Comparison of ENCODE assay signal across 20 cellular contexts in the genomic region with DNA sequence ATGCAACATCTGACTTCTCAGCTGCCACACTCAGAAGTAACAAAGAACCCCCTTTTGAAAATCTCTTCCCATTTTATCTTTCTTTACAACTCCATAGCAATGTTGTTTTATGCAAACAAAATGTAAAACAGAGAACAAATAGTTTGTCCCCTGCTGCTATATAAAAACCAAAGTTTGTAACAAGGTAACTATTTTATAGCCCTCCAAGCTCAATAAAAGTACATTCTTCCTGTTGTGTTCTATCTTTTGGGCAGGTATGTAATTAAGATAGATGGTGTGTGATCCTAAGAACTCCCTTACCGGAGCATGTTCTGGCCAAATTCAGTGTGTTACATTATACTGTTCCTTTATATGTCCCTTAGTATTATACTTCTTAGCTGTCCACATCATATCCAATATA. TPM values are rescaled to one million over a fixed set of nuclear protein-coding genes. Genes with fewer than 3 reads are reported as not detected.
DNase-seq lines count a peak whose midpoint lies in the region; ATAC-seq and TF ChIP-seq lines count a peak whose summit lies in the region.
"Had no signal": no experiment of that assay in that cellular context is flagged by ENCODE, and none has a peak within 500 bp of the region (broad histone marks: within the 10 kb centered on the region; RNA-seq: fewer than 3 reads in every experiment).

No MANE protein-coding gene starts in this region.

- intact Hi-C loops in cardiac septum (cut with DNase I), result no loop called here

- POLR2A ChIA-PET in WTC11 (lab: Charles Lee), result interaction anchor here (1.3 kb wide), 2 partner anchors 13 to 145 kb away, joined by 3 read pairs; a partner anchor contains a TSS

- H4K5ac ChIP-seq in mesendoderm (ENCODE audit: low read length), result no peak overlapping the region

- H3K9me3 Mint-ChIP-seq in WTC11, result no peaks in the 10 kb centered on the region
- H3K9me3 Mint-ChIP-seq: CD4-positive, alpha-beta T cell; CD8-positive, alpha-beta memory T cell had no signal

- H3K56ac ChIP-seq in mesendoderm (ENCODE audit: low read length), result no peak overlapping the region

- H3K18ac ChIP-seq in mesendoderm (ENCODE audit: low read length), result no peak overlapping the region

- H3K4me2 ChIP-seq in mesendoderm (ENCODE audit: low read length), result no peak overlapping the region

- peak overlapping the region; percentile 81 for H3K27ac Mint-ChIP-seq in WTC11
- H3K27ac Mint-ChIP-seq: CD14-positive monocyte; CD4-positive, alpha-beta T cell; CD8-positive, alpha-beta memory T cell had no signal

- no peaks in the 10 kb centered on the region for H3K79me1 ChIP-seq in mesendoderm (ENCODE audit: low read length)

- H3K36me3 Mint-ChIP-seq in WTC11, result no peaks in the 10 kb centered on the region
- H3K36me3 Mint-ChIP-seq: CD14-positive monocyte; CD8-positive, alpha-beta memory T cell had no signal

- H3K23ac ChIP-seq in mesendoderm (ENCODE audit: low read length), result no peak overlapping the region

- H3K4me1 Mint-ChIP-seq in WTC11, result peaks cover 26% of the 10 kb centered on the region
- H3K4me1 Mint-ChIP-seq: CD8-positive, alpha-beta memory T cell had no signal

- no peak overlapping the region for H3K4ac ChIP-seq in mesendoderm (ENCODE audit: low read depth, low read length)

- H2BK15ac ChIP-seq in mesendoderm (replicated peaks; ENCODE audit: low read depth), result peak overlapping the region; percentile 23

- no peaks in the 10 kb centered on the region for H3K79me2 ChIP-seq in mesendoderm (ENCODE audit: control insufficient read depth, insufficient read depth, low read length)

- no peak for TF ChIP-seq CTCF in WTC11 (IDR thresholded peaks at IDR 0.05)

- peak; percentile 9; the same call in 1 of the 2 replicates for ATAC-seq in WTC11
- ATAC-seq: GM12878, HCT116 had no signal

- no peak overlapping the region for H3K9ac ChIP-seq in mesendoderm (ENCODE audit: low read length)

- no peak overlapping the region for H2BK120ac ChIP-seq in mesendoderm (ENCODE audit: low read depth, low read length)

- CTCF ChIA-PET in WTC11 (lab: Charles Lee), result interaction anchor here (0.9 to 5.1 kb wide), 18 partner anchors 8 to 184 kb away, joined by 3 to 32 read pairs (median 6); a partner anchor contains a TSS

- H3K4me3 Mint-ChIP-seq in WTC11, result peak overlapping the region; percentile 24
- H3K4me3 Mint-ChIP-seq: CD4-positive, alpha-beta T cell; CD8-positive, alpha-beta memory T cell; H9 had no signal

- H2BK5ac ChIP-seq in mesendoderm (ENCODE audit: low read length), result no peak overlapping the region

- peaks cover 2% of the 10 kb centered on the region for H3K4me1 ChIP-seq in mesendoderm (ENCODE audit: control insufficient read depth, low read depth, low read length)
- H3K4me1 ChIP-seq: BE2C had no signal

- H2AK5ac ChIP-seq in mesendoderm (ENCODE audit: low read length), result no peak overlapping the region

- H4K8ac ChIP-seq in mesendoderm (ENCODE audit: low read depth, low read length), result no peak overlapping the region

- peak; percentile 56 to 68 for DNase-seq in NCI-H526 (lab: John Stamatoyannopoulos, UW)
- no peak for DNase-seq in WTC11 (ENCODE audit: low spot score)
- DNase-seq in mesendoderm, result no peak
- DNase-seq in putamen (ENCODE audit: low spot score), result no peak
- no peak for DNase-seq in cardiac septum (ENCODE audit: low spot score)
- DNase-seq in A172 (ENCODE audit: low spot score), result no peak
- no peak for DNase-seq in SHP77 (lab: John Stamatoyannopoulos, UW)
- DNase-seq: AML-193; BE2C; CD4-positive, alpha-beta T cell; CD8-positive, alpha-beta memory T cell; DMS 273 treated with DMSO at 0.1 percent for 48 hours; DMS79; EL; GDM1 had no signal

- H3K27me3 Mint-ChIP-seq in WTC11 (ENCODE audit: low read depth), result no peaks in the 10 kb centered on the region; the same call in 1 of the 2 replicates
- H3K27me3 Mint-ChIP-seq: CD4-positive, alpha-beta T cell had no signal

- WGBS in mesendoderm (ENCODE audit: extremely low coverage, insufficient coverage, low lambda C conversion rate), result no CpG with 5 or more reads among the region's 1 CpG

- no peaks in the 10 kb centered on the region for H3K27me3 ChIP-seq in mesendoderm (ENCODE audit: insufficient read depth, low read length, poor library complexity)
- H3K27me3 ChIP-seq: BE2C; BLaER1 treated with 17β-estradiol and CSF1 and Interleukin-3, amounts not matched to agents 10 nM and 100 nM had no signal

- no peak overlapping the region for H3K4me3 ChIP-seq in mesendoderm (ENCODE audit: low read length)
- H3K4me3 ChIP-seq: BLaER1 treated with 17β-estradiol and CSF1 and Interleukin-3, amounts not matched to agents 10 nM and 100 nM; GM12878 had no signal

- no peaks in the 10 kb centered on the region for H3K36me3 ChIP-seq in mesendoderm (ENCODE audit: control insufficient read depth, insufficient read depth, low read length)
- H3K36me3 ChIP-seq: BE2C; BLaER1 treated with 17β-estradiol and CSF1 and Interleukin-3, amounts not matched to agents 10 nM and 100 nM had no signal

- no peak overlapping the region for H3K27ac ChIP-seq in mesendoderm (ENCODE audit: low read depth, low read length)

TF ChIP-seq in WTC11, 78 proteins besides CTCF, POLR2A, EP300 and RAD21 (continues in another document):
- TF ChIP-seq, protein P1, sequence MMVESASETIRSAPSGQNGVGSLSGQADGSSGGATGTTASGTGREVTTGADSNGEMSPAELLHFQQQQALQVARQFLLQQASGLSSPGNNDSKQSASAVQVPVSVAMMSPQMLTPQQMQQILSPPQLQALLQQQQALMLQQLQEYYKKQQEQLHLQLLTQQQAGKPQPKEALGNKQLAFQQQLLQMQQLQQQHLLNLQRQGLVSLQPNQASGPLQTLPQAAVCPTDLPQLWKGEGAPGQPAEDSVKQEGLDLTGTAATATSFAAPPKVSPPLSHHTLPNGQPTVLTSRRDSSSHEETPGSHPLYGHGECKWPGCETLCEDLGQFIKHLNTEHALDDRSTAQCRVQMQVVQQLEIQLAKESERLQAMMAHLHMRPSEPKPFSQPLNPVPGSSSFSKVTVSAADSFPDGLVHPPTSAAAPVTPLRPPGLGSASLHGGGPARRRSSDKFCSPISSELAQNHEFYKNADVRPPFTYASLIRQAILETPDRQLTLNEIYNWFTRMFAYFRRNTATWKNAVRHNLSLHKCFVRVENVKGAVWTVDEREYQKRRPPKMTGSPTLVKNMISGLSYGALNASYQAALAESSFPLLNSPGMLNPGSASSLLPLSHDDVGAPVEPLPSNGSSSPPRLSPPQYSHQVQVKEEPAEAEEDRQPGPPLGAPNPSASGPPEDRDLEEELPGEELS (CRISPR knock-in tag; IDR thresholded peaks at IDR 0.05), result no peak
- TF ChIP-seq, protein P2, sequence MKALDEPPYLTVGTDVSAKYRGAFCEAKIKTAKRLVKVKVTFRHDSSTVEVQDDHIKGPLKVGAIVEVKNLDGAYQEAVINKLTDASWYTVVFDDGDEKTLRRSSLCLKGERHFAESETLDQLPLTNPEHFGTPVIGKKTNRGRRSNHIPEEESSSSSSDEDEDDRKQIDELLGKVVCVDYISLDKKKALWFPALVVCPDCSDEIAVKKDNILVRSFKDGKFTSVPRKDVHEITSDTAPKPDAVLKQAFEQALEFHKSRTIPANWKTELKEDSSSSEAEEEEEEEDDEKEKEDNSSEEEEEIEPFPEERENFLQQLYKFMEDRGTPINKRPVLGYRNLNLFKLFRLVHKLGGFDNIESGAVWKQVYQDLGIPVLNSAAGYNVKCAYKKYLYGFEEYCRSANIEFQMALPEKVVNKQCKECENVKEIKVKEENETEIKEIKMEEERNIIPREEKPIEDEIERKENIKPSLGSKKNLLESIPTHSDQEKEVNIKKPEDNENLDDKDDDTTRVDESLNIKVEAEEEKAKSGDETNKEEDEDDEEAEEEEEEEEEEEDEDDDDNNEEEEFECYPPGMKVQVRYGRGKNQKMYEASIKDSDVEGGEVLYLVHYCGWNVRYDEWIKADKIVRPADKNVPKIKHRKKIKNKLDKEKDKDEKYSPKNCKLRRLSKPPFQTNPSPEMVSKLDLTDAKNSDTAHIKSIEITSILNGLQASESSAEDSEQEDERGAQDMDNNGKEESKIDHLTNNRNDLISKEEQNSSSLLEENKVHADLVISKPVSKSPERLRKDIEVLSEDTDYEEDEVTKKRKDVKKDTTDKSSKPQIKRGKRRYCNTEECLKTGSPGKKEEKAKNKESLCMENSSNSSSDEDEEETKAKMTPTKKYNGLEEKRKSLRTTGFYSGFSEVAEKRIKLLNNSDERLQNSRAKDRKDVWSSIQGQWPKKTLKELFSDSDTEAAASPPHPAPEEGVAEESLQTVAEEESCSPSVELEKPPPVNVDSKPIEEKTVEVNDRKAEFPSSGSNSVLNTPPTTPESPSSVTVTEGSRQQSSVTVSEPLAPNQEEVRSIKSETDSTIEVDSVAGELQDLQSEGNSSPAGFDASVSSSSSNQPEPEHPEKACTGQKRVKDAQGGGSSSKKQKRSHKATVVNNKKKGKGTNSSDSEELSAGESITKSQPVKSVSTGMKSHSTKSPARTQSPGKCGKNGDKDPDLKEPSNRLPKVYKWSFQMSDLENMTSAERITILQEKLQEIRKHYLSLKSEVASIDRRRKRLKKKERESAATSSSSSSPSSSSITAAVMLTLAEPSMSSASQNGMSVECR (CRISPR knock-in tag; IDR thresholded peaks at IDR 0.05; ENCODE audit: borderline replicate concordance), result no peak
- TF ChIP-seq, protein P3, sequence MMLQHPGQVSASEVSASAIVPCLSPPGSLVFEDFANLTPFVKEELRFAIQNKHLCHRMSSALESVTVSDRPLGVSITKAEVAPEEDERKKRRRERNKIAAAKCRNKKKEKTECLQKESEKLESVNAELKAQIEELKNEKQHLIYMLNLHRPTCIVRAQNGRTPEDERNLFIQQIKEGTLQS (CRISPR knock-in tag; conservative IDR thresholded peaks at IDR 0.05), result no peak
- TF ChIP-seq TEAD1 (CRISPR knock-in tag; IDR thresholded peaks at IDR 0.05), result no peak
- no peak for TF ChIP-seq CBFB (CRISPR knock-in tag; IDR thresholded peaks at IDR 0.05; ENCODE audit: low read depth)

RNA-seq across cellular contexts. Expression of a gene that starts 12.6 kb away (rescaled TPM):
- total RNA-seq in WTC11 (2021), result 57.3 to 69.5 TPM (median 67.1 TPM) in 3 replicates
- 8.1 TPM for polyA plus RNA-seq in mesendoderm (2013, experiment 1 of 2)
- polyA plus RNA-seq in mesendoderm (2013, experiment 2 of 2), result 8.8 TPM
- total RNA-seq in cardiac septum, result 19.6 TPM
- 3.4 and 4.7 TPM in 2 replicates for total RNA-seq in A172 (2014; rRNA removed; shearing (Covaris generic))
- total RNA-seq: CD4-positive, alpha-beta T cell; CD8-positive, alpha-beta memory T cell had no signal
- polyA plus RNA-seq: CD14-positive monocyte; CD8-positive, alpha-beta memory T cell had no signal

Comparison
In these comparisons a context has a peak if more than half of its experiments do, and no peak if none do; other contexts are left out.
1. DNase-seq: peak in NCI-H526 (2 of 2); none in WTC11 (single experiment), mesendoderm (single experiment), putamen (single experiment), cardiac septum (single experiment), A172 (single experiment) and SHP77 (0 of 2).